In the genomic region with DNA sequence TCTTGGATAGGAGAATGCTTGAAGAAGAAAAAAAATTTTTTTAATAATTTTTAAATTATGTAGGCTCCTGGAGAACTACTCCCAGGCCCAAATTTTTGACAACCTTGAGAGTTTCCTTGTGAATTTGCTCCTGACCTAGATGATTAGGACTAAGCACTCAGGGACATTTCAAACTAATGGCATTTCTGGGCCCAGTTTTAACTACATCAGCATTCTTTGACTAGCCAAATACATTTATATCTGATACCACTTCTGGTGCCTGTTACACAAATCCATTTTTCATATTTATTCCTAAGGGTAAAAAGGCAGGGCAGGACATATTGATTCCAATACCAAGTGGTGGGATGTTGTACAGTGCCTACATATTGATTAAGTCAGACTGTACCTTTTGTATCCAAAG, we compare ENCODE assay signal across 25 cellular contexts.
DNase-seq lines count a peak whose midpoint lies in the region; ATAC-seq, FAIRE-seq and TF ChIP-seq lines count a peak whose summit lies in the region.
"Had no signal": no experiment of that assay in that cellular context is flagged by ENCODE, and none has a peak within 500 bp of the region (broad histone marks: within the 10 kb centered on the region; RNA-seq: fewer than 3 reads in every experiment).

No MANE protein-coding gene starts in this region.

- no peaks in the 10 kb centered on the region for H3K79me2 ChIP-seq in HepG2 (ENCODE audit: insufficient read depth, low read length)
- no peaks in the 10 kb centered on the region for H3K79me2 ChIP-seq in K562 (ENCODE audit: control insufficient read depth, insufficient read depth, low read length)

- H3K9me3 ChIP-seq in HepG2 (ENCODE audit: low read length) = no peaks in the 10 kb centered on the region
- no peaks in the 10 kb centered on the region for H3K9me3 ChIP-seq in right lobe of liver
- no peaks in the 10 kb centered on the region for H3K9me3 ChIP-seq in K562 (replicated peaks; ENCODE audit: control insufficient read depth, insufficient read depth, low read depth, low read length)
- no peaks in the 10 kb centered on the region for H3K9me3 ChIP-seq in vagina
- H3K9me3 ChIP-seq: BE2C, BLaER1 had no signal

- no peak for TF ChIP-seq CTCF in HepG2 (CRISPR knock-in tag; IDR thresholded peaks at IDR 0.05)
- TF ChIP-seq CTCF in right lobe of liver (IDR thresholded peaks at IDR 0.05) = no peak
- no peak for TF ChIP-seq CTCF in K562 (IDR thresholded peaks at IDR 0.05 in 2 of 3, conservative IDR thresholded peaks at IDR 0.05 in 1 of 3; ENCODE audit: insufficient read depth in 2 of 3, low read depth in 1 of 3, low read length in 3 of 3)
- no peak for TF ChIP-seq CTCF in vagina (IDR thresholded peaks at IDR 0.05)

- no peaks in the 10 kb centered on the region for H3K9me1 ChIP-seq in K562 (ENCODE audit: control insufficient read depth, insufficient read depth, low read length)

- BruUV-seq in HepG2 (replicated peaks; lab: Mats Ljungman, UMichigan) (no TSS peak), K562 (replicated peaks; lab: Mats Ljungman, UMichigan) (no TSS peak)

- H3K4me2 ChIP-seq in HepG2 (ENCODE audit: low read depth, low read length) (no peak overlapping the region), K562 (ENCODE audit: insufficient read depth, low read length) (no peak overlapping the region)
- H3K4me2 ChIP-seq: BLaER1 had no signal

- H3K4me1 ChIP-seq in HepG2 (ENCODE audit: insufficient read depth, low read length) = no peaks in the 10 kb centered on the region
- no peaks in the 10 kb centered on the region for H3K4me1 ChIP-seq in right lobe of liver
- no peaks in the 10 kb centered on the region for H3K4me1 ChIP-seq in K562 (replicated peaks in 1 of 2; ENCODE audit: control insufficient read depth in 2 of 2, insufficient read depth in 2 of 2, low read length in 2 of 2)
- peaks cover 21% of the 10 kb centered on the region for H3K4me1 ChIP-seq in vagina
- H3K4me1 ChIP-seq: BE2C, BLaER1 had no signal

- intact Hi-C loops in HepG2 (cut with micrococcal nuclease; ENCODE audit: unreplicated experiment) = no loop called here
- intact Hi-C loops in right lobe of liver (cut with DNase I) = loop anchor here (10.0 kb wide), 1 partner anchor 152 kb away; a partner anchor contains a TSS
- intact Hi-C loops in K562 (cut with micrococcal nuclease) = loop anchor here (10.0 kb wide), 1 partner anchor 472 kb away; no protein-coding TSS in a partner anchor
- intact Hi-C loops in vagina (cut with DNase I) = no loop called here

- TF ChIP-seq EP300 in HepG2 (IDR thresholded peaks at IDR 0.05; ENCODE audit: low read depth in 2 of 2, low read length in 2 of 2) = no peak
- no peak for TF ChIP-seq EP300 in HepG2 (CRISPR knock-in tag; IDR thresholded peaks at IDR 0.05; ENCODE audit: borderline replicate concordance)
- no peak for TF ChIP-seq EP300 in K562 (IDR thresholded peaks at IDR 0.05; ENCODE audit: low read length)

- CTCF ChIA-PET in HepG2 (lab: Yijun Ruan, JAX; ENCODE audit: low intra/inter-chr PET ratio, low total read pairs) (no interaction called here), K562 (lab: Yijun Ruan, JAX; ENCODE audit: low intra/inter-chr PET ratio) (no interaction called here)

- TF ChIP-seq RAD21 in HepG2 (CRISPR knock-in tag; IDR thresholded peaks at IDR 0.05) = no peak
- no peak for TF ChIP-seq RAD21 in K562 (CRISPR knock-in tag; conservative IDR thresholded peaks at IDR 0.05 in 1 of 2, IDR thresholded peaks at IDR 0.05 in 1 of 2)

- H2AFZ ChIP-seq in HepG2 (ENCODE audit: low read length) = no peak overlapping the region
- H2AFZ ChIP-seq in K562 (ENCODE audit: low read depth, low read length) = no peak overlapping the region

- no peak overlapping the region for H3K4me3 ChIP-seq in HepG2 (replicated peaks in 1 of 3; ENCODE audit: insufficient read depth in 1 of 3, low read depth in 2 of 3, low read length in 3 of 3)
- H3K4me3 ChIP-seq in right lobe of liver = no peak overlapping the region
- no peak overlapping the region for H3K4me3 ChIP-seq in K562
- no peak overlapping the region for H3K4me3 ChIP-seq in vagina
- H3K4me3 ChIP-seq: BLaER1, GM12878 had no signal

- POLR2A ChIA-PET in HepG2 (lab: Yijun Ruan, JAX) = no interaction called here
- POLR2A ChIA-PET in K562 (lab: Yijun Ruan, JAX) = no interaction called here

- in situ Hi-C loops in HepG2 (cut with HindIII; ENCODE audit: extremely low pct_ligation_motif_present, low pct_unique_long_range_greater_than_20kb) (no loop called here), K562 (cut with MboI) (loop anchor here (5.0 to 25.0 kb wide), 2 partner anchors 155 to 460 kb away; a partner anchor contains a TSS)

- no peak for TF ChIP-seq POLR2A in HepG2 (IDR thresholded peaks at IDR 0.05; ENCODE audit: insufficient read depth in 1 of 2, low read depth in 2 of 2, low read length in 2 of 2)
- TF ChIP-seq POLR2A in right lobe of liver (IDR thresholded peaks at IDR 0.05) = no peak
- no peak for TF ChIP-seq POLR2A in K562 (conservative IDR thresholded peaks at IDR 0.05)
- no peak for TF ChIP-seq POLR2A in vagina (IDR thresholded peaks at IDR 0.05)

- H3K27me3 ChIP-seq in HepG2 (ENCODE audit: control insufficient read depth in 1 of 2, insufficient read depth in 2 of 2, low read length in 2 of 2) (no peaks in the 10 kb centered on the region), right lobe of liver (no peaks in the 10 kb centered on the region), K562 (ENCODE audit: control insufficient read depth in 2 of 2, insufficient read depth in 2 of 2, low read length in 2 of 2) (no peaks in the 10 kb centered on the region), vagina (no peaks in the 10 kb centered on the region)
- H3K27me3 ChIP-seq: BE2C, BLaER1 had no signal

- no peaks in the 10 kb centered on the region for H4K20me1 ChIP-seq in HepG2 (ENCODE audit: insufficient read depth, low read length)
- H4K20me1 ChIP-seq in K562 (replicated peaks; ENCODE audit: control insufficient read depth, insufficient read depth, low read length) = no peaks in the 10 kb centered on the region
- H4K20me1 ChIP-seq: BLaER1 had no signal

- ATAC-seq in HepG2 (no peak), right lobe of liver (no peak), K562 (no peak), GM21381 (IDR thresholded peaks at IDR 0.05; ENCODE audit: unreplicated experiment) (no peak)
- ATAC-seq: GM12878 had no signal

- H3K36me3 ChIP-seq in HepG2 (replicated peaks in 1 of 2; ENCODE audit: control insufficient read depth in 1 of 2, insufficient read depth in 2 of 2, low read length in 2 of 2) = no peaks in the 10 kb centered on the region
- no peaks in the 10 kb centered on the region for H3K36me3 ChIP-seq in right lobe of liver
- no peaks in the 10 kb centered on the region for H3K36me3 ChIP-seq in K562 (ENCODE audit: control insufficient read depth, insufficient read depth, low read length)
- peaks cover 0 to 8% of the 10 kb centered on the region in 2 donors for H3K36me3 ChIP-seq in vagina
- H3K36me3 ChIP-seq: BE2C, BLaER1 had no signal

- FAIRE-seq in HepG2 (lab: Jason Lieb, UNC) (no peak), K562 (lab: Jason Lieb, UNC) (no peak)
- FAIRE-seq: GM12878, GM12892, GM18507 had no signal

- H3K27ac ChIP-seq in HepG2 (ENCODE audit: extremely low read length, insufficient read depth, low read length) (no peak overlapping the region), right lobe of liver (no peak overlapping the region), K562 (ENCODE audit: extremely low read depth, low read depth, low read length) (no peak overlapping the region), vagina (peak overlapping the region; percentile 68)
- H3K27ac ChIP-seq: 22Rv1, BLaER1 had no signal

- no peak for DNase-seq in HepG2 (ENCODE audit: low spot score)
- no peak for DNase-seq in right lobe of liver
- DNase-seq in K562 (ENCODE audit: extremely low read depth in 1 of 4, low spot score in 3 of 4) = no peak
- no peak for DNase-seq in vagina (ENCODE audit: extremely low spot score in 2 of 2)
- no peak for DNase-seq in NK-92 treated with Interleukin-12 subunit alpha and Interleukin-12 subunit beta, amount 100 ng/mL, for 24 hours (lab: John Stamatoyannopoulos, UW)
- DNase-seq: ACHN; BE2C; C1 segment of cervical spinal cord; CD4-positive, alpha-beta memory T cell; CD4-positive, CD25-positive, alpha-beta regulatory T cell; CD8-positive, alpha-beta memory T cell; COR-L47; DMS 273 treated with DMSO at 0.1 percent for 48 hours; DMS153; DMS53; DMS79; DND-41; EL; GDM1 had no signal

- H3K9ac ChIP-seq in HepG2 (ENCODE audit: insufficient read depth, low read depth, low read length) (no peak overlapping the region), K562 (ENCODE audit: insufficient read depth in 1 of 2, low read depth in 2 of 2, low read length in 2 of 2) (no peak overlapping the region)
- H3K9ac ChIP-seq: BLaER1 had no signal

TF ChIP-seq in HepG2, 621 proteins besides CTCF, POLR2A, EP300 and RAD21 (continues in another document):
- peak; percentile 53 to 67 for TF ChIP-seq MAFK (conservative IDR thresholded peaks at IDR 0.05 in 1 of 2, IDR thresholded peaks at IDR 0.05 in 1 of 2; ENCODE audit: low read length in 2 of 2)
- no peak for TF ChIP-seq PRMT3 (CRISPR knock-in tag; IDR thresholded peaks at IDR 0.05; ENCODE audit: borderline replicate concordance, low read depth)
- TF ChIP-seq, protein P1, sequence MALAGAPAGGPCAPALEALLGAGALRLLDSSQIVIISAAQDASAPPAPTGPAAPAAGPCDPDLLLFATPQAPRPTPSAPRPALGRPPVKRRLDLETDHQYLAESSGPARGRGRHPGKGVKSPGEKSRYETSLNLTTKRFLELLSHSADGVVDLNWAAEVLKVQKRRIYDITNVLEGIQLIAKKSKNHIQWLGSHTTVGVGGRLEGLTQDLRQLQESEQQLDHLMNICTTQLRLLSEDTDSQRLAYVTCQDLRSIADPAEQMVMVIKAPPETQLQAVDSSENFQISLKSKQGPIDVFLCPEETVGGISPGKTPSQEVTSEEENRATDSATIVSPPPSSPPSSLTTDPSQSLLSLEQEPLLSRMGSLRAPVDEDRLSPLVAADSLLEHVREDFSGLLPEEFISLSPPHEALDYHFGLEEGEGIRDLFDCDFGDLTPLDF (CRISPR knock-in tag; IDR thresholded peaks at IDR 0.05) = no peak
- no peak for TF ChIP-seq TCF12 (IDR thresholded peaks at IDR 0.05)
- no peak for TF ChIP-seq TCF12 (CRISPR knock-in tag; IDR thresholded peaks at IDR 0.05)

TF ChIP-seq in K562, 482 proteins besides CTCF, POLR2A, EP300 and RAD21:
- TF ChIP-seq NFE2 (IDR thresholded peaks at IDR 0.05; ENCODE audit: low read depth) (no peak), ZKSCAN1 (IDR thresholded peaks at IDR 0.05; ENCODE audit: low read depth, low read length) (no peak), MAFG (tag; conservative IDR thresholded peaks at IDR 0.05) (0 out of 2 replicates have a peak, but pooled peaks have one; percentile 14), PHF8 (IDR thresholded peaks at IDR 0.05; ENCODE audit: borderline replicate concordance, low read length) (no peak), DIDO1 (tag; IDR thresholded peaks at IDR 0.05; ENCODE audit: low read depth) (no peak), NR1H2 (CRISPR knock-in tag; IDR thresholded peaks at IDR 0.05) (no peak)
TF ChIP-seq in K562: peak in this region for 1.

Comparison
In these comparisons a context has a peak if more than half of its experiments do, and no peak if none do; other contexts are left out.
1. intact Hi-C loops: an anchor here in right lobe of liver (10.0 kb wide) and K562 (10.0 kb wide); none called in HepG2 and vagina.